17 cellular contexts compared by ENCODE assay signal in the genomic region with DNA sequence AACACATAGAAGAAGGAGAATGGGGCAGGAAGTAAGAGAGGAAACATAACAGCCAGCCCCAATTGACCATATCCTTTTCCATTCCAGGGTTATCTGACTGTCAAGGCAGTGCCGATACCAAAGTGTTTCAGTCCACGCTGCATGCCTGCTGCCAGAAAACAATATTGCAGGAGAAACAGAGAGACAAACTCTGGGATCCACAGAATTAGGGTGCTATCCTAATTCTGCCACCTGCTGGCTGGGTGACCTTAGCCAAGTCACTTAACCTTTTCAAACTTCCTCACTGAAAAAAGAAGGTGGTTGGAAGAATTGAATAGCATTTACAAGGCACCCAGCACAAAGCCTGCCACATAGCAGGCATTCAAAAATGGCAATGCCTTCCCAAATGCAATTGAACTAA. TPM values are rescaled to one million over a fixed set of nuclear protein-coding genes. Genes with fewer than 3 reads are reported as not detected.
A peak's percentile ranks its signal among the peaks of the same experiment; 100 is the strongest.
DNase-seq lines count a peak whose midpoint lies in the region; ATAC-seq and TF ChIP-seq lines count a peak whose summit lies in the region.
"Had no signal": no experiment of that assay in that cellular context is flagged by ENCODE, and none has a peak within 500 bp of the region (broad histone marks: within the 10 kb centered on the region; RNA-seq: fewer than 3 reads in every experiment).

No MANE protein-coding gene starts in this region.

- peaks cover 0 to 62% (median 0%) of the 10 kb centered on the region in 3 donors for H3K36me3 ChIP-seq in Peyer's patch

- TF ChIP-seq POLR2A in Peyer's patch (IDR thresholded peaks at IDR 0.05), result no peak

- no peak overlapping the region for H3K27ac ChIP-seq in Peyer's patch
- H3K27ac ChIP-seq: thoracic aorta had no signal

- no peaks in the 10 kb centered on the region for H3K27me3 Mint-ChIP-seq in activated naive CD4-positive, alpha-beta T cell treated with anti-CD3 and anti-CD28 coated beads for 36 hours (ENCODE audit: low read depth)
- no peaks in the 10 kb centered on the region for H3K27me3 Mint-ChIP-seq in activated naive CD4-positive, alpha-beta T cell treated with anti-CD3 and anti-CD28 coated beads, Interleukin-2, amount 10 ng/mL, durations not matched to agents 7 days and 5 days
- H3K27me3 Mint-ChIP-seq: progenitor cell of endocrine pancreas had no signal

- H3K4me1 ChIP-seq in Peyer's patch, result peaks cover 0 to 18% (median 0%) of the 10 kb centered on the region in 4 donors

- no peak overlapping the region for H3K4me3 ChIP-seq in Peyer's patch
- H3K4me3 ChIP-seq: thoracic aorta had no signal

- no peaks in the 10 kb centered on the region for H3K27me3 ChIP-seq in Peyer's patch

- no peaks in the 10 kb centered on the region for H3K9me3 Mint-ChIP-seq in activated naive CD4-positive, alpha-beta T cell treated with anti-CD3 and anti-CD28 coated beads for 36 hours
- H3K9me3 Mint-ChIP-seq in activated naive CD4-positive, alpha-beta T cell treated with anti-CD3 and anti-CD28 coated beads, Interleukin-2, amount 10 ng/mL, durations not matched to agents 7 days and 5 days, result no peaks in the 10 kb centered on the region
- H3K9me3 Mint-ChIP-seq: mesothelial cell of epicardium had no signal

- no peaks in the 10 kb centered on the region for H3K9me3 ChIP-seq in Peyer's patch
- H3K9me3 ChIP-seq: thoracic aorta had no signal

- CTCF ChIA-PET in activated naive CD4-positive, alpha-beta T cell treated with anti-CD3 and anti-CD28 coated beads for 36 hours (lab: Charles Lee), result interaction anchor here (0.6 to 1.9 kb wide), 3 partner anchors 10 to 117 kb away, joined by 5 to 8 read pairs (median 6); no protein-coding TSS in a partner anchor
- CTCF ChIA-PET in activated naive CD4-positive, alpha-beta T cell treated with anti-CD3 and anti-CD28 coated beads, Interleukin-2, amount 10 ng/mL, durations not matched to agents 7 days and 5 days (lab: Charles Lee), result interaction anchor here (1.6 to 3.8 kb wide), 2 partner anchors 34 to 116 kb away, joined by 4 to 31 read pairs; no protein-coding TSS in a partner anchor

- peaks cover 51% of the 10 kb centered on the region for H3K4me1 Mint-ChIP-seq in activated naive CD4-positive, alpha-beta T cell treated with anti-CD3 and anti-CD28 coated beads for 36 hours (ENCODE audit: low read depth)
- H3K4me1 Mint-ChIP-seq in activated naive CD4-positive, alpha-beta T cell treated with anti-CD3 and anti-CD28 coated beads, Interleukin-2, amount 10 ng/mL, durations not matched to agents 7 days and 5 days, result peaks cover 66% of the 10 kb centered on the region

- peaks cover 22% of the 10 kb centered on the region for H3K36me3 Mint-ChIP-seq in activated naive CD4-positive, alpha-beta T cell treated with anti-CD3 and anti-CD28 coated beads for 36 hours (ENCODE audit: low read depth)
- H3K36me3 Mint-ChIP-seq in activated naive CD4-positive, alpha-beta T cell treated with anti-CD3 and anti-CD28 coated beads, Interleukin-2, amount 10 ng/mL, durations not matched to agents 7 days and 5 days, result peaks cover 56% of the 10 kb centered on the region

- peak; percentile 72 for DNase-seq in activated naive CD4-positive, alpha-beta T cell treated with anti-CD3 and anti-CD28 coated beads for 36 hours
- DNase-seq in activated naive CD4-positive, alpha-beta T cell (lab: John Stamatoyannopoulos, UW), result no peak
- DNase-seq in Peyer's patch, result no peak
- peak; percentile 64 for DNase-seq in activated naive CD4-positive, alpha-beta T cell treated with anti-CD3 and anti-CD28 coated beads, Interleukin-2, amount 10 ng/mL, durations not matched to agents 7 days and 5 days
- peak; percentile 50 for DNase-seq in stimulated activated CD8-positive, alpha-beta memory T cell treated with anti-CD3 and anti-CD28 coated beads, Interleukin-4, amount 100 ng/mL, for 48 hours
- DNase-seq in NCI-H2171 treated with DMSO at 0.1 percent for 48 hours (lab: John Stamatoyannopoulos, UW), result no peak
- no peak for DNase-seq in GDM1 (lab: John Stamatoyannopoulos, UW)
- DNase-seq: activated CD4-positive, CD25-positive, alpha-beta regulatory T cell treated with anti-CD3 and anti-CD28 coated beads, Interleukin-2, amount 50 U/mL, for 72 hours; effector memory CD4-positive, alpha-beta T cell; GOT3; IMR-90; NCI-H2171; SHP77 treated with DMSO at 0.1 percent for 48 hours had no signal

- peak in 4 of 6 experiments; percentile 3 to 31 (median 21) for TF ChIP-seq CTCF in Peyer's patch (IDR thresholded peaks at IDR 0.05)

- intact Hi-C loops in activated naive CD4-positive, alpha-beta T cell treated with anti-CD3 and anti-CD28 coated beads for 36 hours (cut with micrococcal nuclease), result loop anchor here (1.0 to 5.0 kb wide), 7 partner anchors 9 to 1813 kb away; partner anchors contain the start of gene STT3B

- peak overlapping the region; percentile 59 for H3K27ac Mint-ChIP-seq in activated naive CD4-positive, alpha-beta T cell treated with anti-CD3 and anti-CD28 coated beads for 36 hours
- peak overlapping the region; percentile 64 for H3K27ac Mint-ChIP-seq in activated naive CD4-positive, alpha-beta T cell treated with anti-CD3 and anti-CD28 coated beads, Interleukin-2, amount 10 ng/mL, durations not matched to agents 7 days and 5 days
- H3K27ac Mint-ChIP-seq: mesothelial cell of epicardium, progenitor cell of endocrine pancreas had no signal

- ATAC-seq in GM21529 (IDR thresholded peaks at IDR 0.05; ENCODE audit: unreplicated experiment), result no peak

- H3K4me3 Mint-ChIP-seq in activated naive CD4-positive, alpha-beta T cell treated with anti-CD3 and anti-CD28 coated beads for 36 hours, result no peak overlapping the region
- no peak overlapping the region for H3K4me3 Mint-ChIP-seq in activated naive CD4-positive, alpha-beta T cell treated with anti-CD3 and anti-CD28 coated beads, Interleukin-2, amount 10 ng/mL, durations not matched to agents 7 days and 5 days
- H3K4me3 Mint-ChIP-seq: mesothelial cell of epicardium had no signal

RNA-seq across cellular contexts. Expression of gene GLB1, which starts 32.0 kb away (rescaled TPM):
- 10 to 100 TPM; 32.0 to 36.3 TPM for total RNA-seq in activated naive CD4-positive, alpha-beta T cell treated with anti-CD3 and anti-CD28 coated beads for 36 hours
- 100 to 1,000 TPM in 1 of 4 donors, 10 to 100 TPM in 3; 59.4 to 179 (median 66.7) TPM for total RNA-seq in Peyer's patch

RNA-seq across cellular contexts. Expression of gene TMPPE, which starts 32.0 kb away (rescaled TPM):
- total RNA-seq in activated naive CD4-positive, alpha-beta T cell treated with anti-CD3 and anti-CD28 coated beads for 36 hours, result 1 to 10 TPM; 3.2 to 3.3 TPM
- total RNA-seq in Peyer's patch, result 10 to 100 TPM in 3 of 4 donors, 1 to 10 TPM in 1; 3.3 to 19.8 (median 18.2) TPM

RNA-seq across cellular contexts. Expression of gene CRTAP, which starts 48.9 kb away (rescaled TPM):
- 10 to 100 TPM; 48.1 to 51.1 TPM for total RNA-seq in activated naive CD4-positive, alpha-beta T cell treated with anti-CD3 and anti-CD28 coated beads for 36 hours
- total RNA-seq in Peyer's patch, result 100 to 1,000 TPM in 1 of 4 donors, 10 to 100 TPM in 3; 32.9 to 127 (median 46.4) TPM

Comparison
In these comparisons a context has a peak if more than half of its experiments do, and no peak if none do; other contexts are left out.
1. DNase-seq: peak in activated naive CD4-positive, alpha-beta T cell treated with anti-CD3 and anti-CD28 coated beads for 36 hours (single experiment), activated naive CD4-positive, alpha-beta T cell treated with anti-CD3 and anti-CD28 coated beads, Interleukin-2, amount 10 ng/mL, durations not matched to agents 7 days and 5 days (single experiment) and stimulated activated CD8-positive, alpha-beta memory T cell treated with anti-CD3 and anti-CD28 coated beads, Interleukin-4, amount 100 ng/mL, for 48 hours (single experiment); none in activated naive CD4-positive, alpha-beta T cell (0 of 4), Peyer's patch (0 of 3), NCI-H2171 treated with DMSO at 0.1 percent for 48 hours (single experiment) and GDM1 (single experiment).